Comparison of ENCODE assay signal across 27 cellular contexts in the genomic region with DNA sequence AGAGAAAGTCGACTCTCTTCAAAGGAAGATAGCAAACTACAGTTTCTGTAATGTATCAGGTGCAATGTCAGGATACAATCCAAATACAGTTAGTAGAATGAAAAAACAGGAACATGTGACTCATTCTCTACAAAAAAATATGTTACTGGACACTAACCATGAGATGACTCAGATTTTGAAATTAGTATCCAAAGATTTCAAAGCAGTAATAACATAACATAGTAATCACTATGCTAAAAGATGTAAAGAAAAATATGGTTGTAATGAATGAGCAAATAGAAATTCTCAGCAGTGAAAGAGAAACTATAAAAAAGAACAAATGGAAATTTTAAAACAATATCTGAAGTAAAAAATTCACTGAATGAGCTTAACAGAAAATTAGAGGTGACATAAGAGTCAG. TPM values are rescaled to one million over a fixed set of nuclear protein-coding genes. Genes with fewer than 3 reads are reported as not detected.
DNase-seq lines count a peak whose midpoint lies in the region; ATAC-seq and TF ChIP-seq lines count a peak whose summit lies in the region.
"Had no signal": no experiment of that assay in that cellular context is flagged by ENCODE, and none has a peak within 500 bp of the region (broad histone marks: within the 10 kb centered on the region; RNA-seq: fewer than 3 reads in every experiment).

No MANE protein-coding gene starts in this region.

- DNase-seq in activated CD4-positive, alpha-beta T cell treated with anti-CD3 and anti-CD28 coated beads, Interleukin-2, amount 10 ng/mL, durations not matched to agents 24 days and 14 days, result no peak
- no peak for DNase-seq in activated CD4-positive, alpha-beta T cell treated with anti-CD3 and anti-CD28 coated beads, Interleukin-2, amount 50 U/mL, for 48 hours
- DNase-seq in M059J (ENCODE audit: low read depth), result peak; percentile 51
- peak; percentile 63 for DNase-seq in mammary epithelial cell
- peak; percentile 20 for DNase-seq in kidney glomerular epithelial cell (lab: John Stamatoyannopoulos, UW)
- DNase-seq in prostate gland (ENCODE audit: low spot score), result no peak
- DNase-seq in Kasumi-1 (lab: John Stamatoyannopoulos, UW), result no peak
- DNase-seq: activated CD8-positive, alpha-beta T cell treated with anti-CD3 and anti-CD28 coated beads for 36 hours; activated naive CD8-positive, alpha-beta T cell treated with anti-CD3 and anti-CD28 coated beads, Interleukin-2, amount 10 ng/mL, durations not matched to agents 7 days and 5 days; brain microvascular endothelial cell; GDM1; H9; head of caudate nucleus; left ventricle myocardium superior; NCI-H1092; NCI-H2081; NCI-H524 treated with DMSO at 0.1 percent for 48 hours; SIG-M5; T-helper 17 cell; WERI-Rb-1 had no signal

- in situ Hi-C loops in mammary epithelial cell (cut with MboI; ENCODE audit: low sequenced_read_pairs in 2 of 2), result loop anchor here (25.0 kb wide), 2 partner anchors 160 to 610 kb away; no protein-coding TSS in a partner anchor

- H3K9me3 ChIP-seq in mammary epithelial cell (replicated peaks; ENCODE audit: insufficient read depth, low read length) (no peaks in the 10 kb centered on the region), prostate gland (no peaks in the 10 kb centered on the region)
- H3K9me3 ChIP-seq: vagina had no signal

- no TSS peak for BruUV-seq in mammary epithelial cell (replicated peaks; lab: Mats Ljungman, UMichigan)

- H3K9ac ChIP-seq in mammary epithelial cell (ENCODE audit: insufficient read depth, low read length), result no peak overlapping the region
- H3K9ac ChIP-seq: BLaER1 treated with 17β-estradiol and CSF1 and Interleukin-3, amounts not matched to agents 10 nM and 100 nM had no signal

- H3K4me3 Mint-ChIP-seq in activated CD4-positive, alpha-beta T cell treated with anti-CD3 and anti-CD28 coated beads, Interleukin-2, amount 10 ng/mL, durations not matched to agents 24 days and 14 days, result no peak overlapping the region
- H3K4me3 Mint-ChIP-seq: activated CD8-positive, alpha-beta T cell treated with anti-CD3 and anti-CD28 coated beads for 36 hours; activated naive CD8-positive, alpha-beta T cell treated with anti-CD3 and anti-CD28 coated beads, Interleukin-2, amount 10 ng/mL, durations not matched to agents 7 days and 5 days; dendritic cell treated with granulocyte-macrophage colony-stimulating factor and Interleukin-4, amounts not matched to agents 40 ng/mL and 50 ng/mL, for 4 days; H9; T-helper 17 cell had no signal

- H3K4me3 ChIP-seq in mammary epithelial cell (replicated peaks in 1 of 3; ENCODE audit: insufficient read depth in 1 of 3, low read depth in 2 of 3, low read length in 3 of 3) (no peak overlapping the region), prostate gland (no peak overlapping the region)
- H3K4me3 ChIP-seq: BLaER1 treated with 17β-estradiol and CSF1 and Interleukin-3, amounts not matched to agents 10 nM and 100 nM; GM12878; suprapubic skin; vagina had no signal

- H3K27me3 Mint-ChIP-seq in activated CD4-positive, alpha-beta T cell treated with anti-CD3 and anti-CD28 coated beads, Interleukin-2, amount 10 ng/mL, durations not matched to agents 24 days and 14 days, result no peaks in the 10 kb centered on the region
- H3K27me3 Mint-ChIP-seq: activated CD8-positive, alpha-beta T cell treated with anti-CD3 and anti-CD28 coated beads for 36 hours; dendritic cell treated with granulocyte-macrophage colony-stimulating factor and Interleukin-4, amounts not matched to agents 40 ng/mL and 50 ng/mL, for 4 days; T-helper 17 cell had no signal

- TF ChIP-seq CTCF in mammary epithelial cell (conservative IDR thresholded peaks at IDR 0.05 in 1 of 2, IDR thresholded peaks at IDR 0.05 in 1 of 2; ENCODE audit: extremely low read depth in 1 of 2, insufficient read depth in 1 of 2, low read depth in 1 of 2, low read length in 2 of 2), result no peak
- no peak for TF ChIP-seq CTCF in prostate gland (IDR thresholded peaks at IDR 0.05)

- H2AFZ ChIP-seq in mammary epithelial cell (ENCODE audit: low read depth, low read length), result no peak overlapping the region

- CTCF ChIA-PET in mammary epithelial cell (lab: Charles Lee; ENCODE audit: low non-redundant PET), result no interaction called here

- ATAC-seq in HG03139 (IDR thresholded peaks at IDR 0.05; ENCODE audit: unreplicated experiment), result no peak
- ATAC-seq: activated CD8-positive, alpha-beta T cell treated with anti-CD3 and anti-CD28 coated beads for 36 hours; GM12878; left ventricle myocardium superior; T-helper 17 cell had no signal

- H3K27ac ChIP-seq in mammary epithelial cell (ENCODE audit: insufficient read depth, low read depth, low read length) (no peak overlapping the region), prostate gland (no peak overlapping the region)
- H3K27ac ChIP-seq: BLaER1 treated with 17β-estradiol and CSF1 and Interleukin-3, amounts not matched to agents 10 nM and 100 nM; brain microvascular endothelial cell; suprapubic skin; vagina; WERI-Rb-1 had no signal

- no peaks in the 10 kb centered on the region for H3K79me2 ChIP-seq in mammary epithelial cell (ENCODE audit: insufficient read depth, low read length)

- 89% methylated on average over 1 of the region's 1 CpG for WGBS in mammary epithelial cell (ENCODE audit: low coverage, missing lambda C conversion rate)
- 50% methylated on average over 1 of the region's 1 CpG for WGBS in prostate gland

- H3K27ac Mint-ChIP-seq in activated CD4-positive, alpha-beta T cell treated with anti-CD3 and anti-CD28 coated beads, Interleukin-2, amount 10 ng/mL, durations not matched to agents 24 days and 14 days, result peak overlapping the region; percentile 29
- H3K27ac Mint-ChIP-seq: activated CD8-positive, alpha-beta T cell treated with anti-CD3 and anti-CD28 coated beads for 36 hours; activated naive CD8-positive, alpha-beta T cell treated with anti-CD3 and anti-CD28 coated beads, Interleukin-2, amount 10 ng/mL, durations not matched to agents 7 days and 5 days; dendritic cell treated with granulocyte-macrophage colony-stimulating factor and Interleukin-4, amounts not matched to agents 40 ng/mL and 50 ng/mL, for 4 days; H9; T-helper 17 cell had no signal

- H4K20me1 ChIP-seq in mammary epithelial cell (ENCODE audit: insufficient read depth, low read length), result no peaks in the 10 kb centered on the region
- H4K20me1 ChIP-seq: BLaER1 treated with 17β-estradiol and CSF1 and Interleukin-3, amounts not matched to agents 10 nM and 100 nM had no signal

- H3K4me1 Mint-ChIP-seq in activated CD4-positive, alpha-beta T cell treated with anti-CD3 and anti-CD28 coated beads, Interleukin-2, amount 10 ng/mL, durations not matched to agents 24 days and 14 days, result no peaks in the 10 kb centered on the region
- H3K4me1 Mint-ChIP-seq: activated naive CD8-positive, alpha-beta T cell treated with anti-CD3 and anti-CD28 coated beads, Interleukin-2, amount 10 ng/mL, durations not matched to agents 7 days and 5 days; H9; T-helper 17 cell had no signal

- H3K4me1 ChIP-seq in mammary epithelial cell (ENCODE audit: insufficient read depth, low read length) (no peaks in the 10 kb centered on the region), prostate gland (replicated peaks) (no peaks in the 10 kb centered on the region)
- H3K4me1 ChIP-seq: BLaER1 treated with 17β-estradiol and CSF1 and Interleukin-3, amounts not matched to agents 10 nM and 100 nM; suprapubic skin; vagina had no signal

- no peak overlapping the region for H3K4me2 ChIP-seq in mammary epithelial cell (ENCODE audit: insufficient read depth, low read depth, low read length)
- H3K4me2 ChIP-seq: BLaER1 treated with 17β-estradiol and CSF1 and Interleukin-3, amounts not matched to agents 10 nM and 100 nM had no signal

- dilution Hi-C loops in mammary epithelial cell (cut with HindIII; ENCODE audit: low sequenced_read_pairs), result no loop called here

- H3K36me3 Mint-ChIP-seq in activated CD4-positive, alpha-beta T cell treated with anti-CD3 and anti-CD28 coated beads, Interleukin-2, amount 10 ng/mL, durations not matched to agents 24 days and 14 days (ENCODE audit: low read depth), result peaks cover 13% of the 10 kb centered on the region

- peaks cover 26% of the 10 kb centered on the region for H3K9me3 Mint-ChIP-seq in activated CD4-positive, alpha-beta T cell treated with anti-CD3 and anti-CD28 coated beads, Interleukin-2, amount 10 ng/mL, durations not matched to agents 24 days and 14 days

- H3K36me3 ChIP-seq in mammary epithelial cell (ENCODE audit: insufficient read depth, low read length) (no peaks in the 10 kb centered on the region), prostate gland (no peaks in the 10 kb centered on the region)
- H3K36me3 ChIP-seq: brain microvascular endothelial cell, suprapubic skin, vagina, WERI-Rb-1 had no signal

- intact Hi-C loops in activated CD4-positive, alpha-beta T cell treated with anti-CD3 and anti-CD28 coated beads, Interleukin-2, amount 10 ng/mL, durations not matched to agents 24 days and 14 days (cut with micrococcal nuclease), result no loop called here
- intact Hi-C loops in mammary epithelial cell (cut with micrococcal nuclease), result no loop called here
- intact Hi-C loops in prostate gland (cut with DNase I), result no loop called here

- TF ChIP-seq POLR2A in prostate gland (IDR thresholded peaks at IDR 0.05), result no peak

- H3K27me3 ChIP-seq in mammary epithelial cell (ENCODE audit: insufficient read depth, low read length) (no peaks in the 10 kb centered on the region), prostate gland (replicated peaks; ENCODE audit: insufficient read depth) (no peaks in the 10 kb centered on the region)
- H3K27me3 ChIP-seq: BLaER1 treated with 17β-estradiol and CSF1 and Interleukin-3, amounts not matched to agents 10 nM and 100 nM; brain microvascular endothelial cell; suprapubic skin; vagina had no signal

RNA-seq across cellular contexts. Expression of a gene that starts 42.3 kb away (rescaled TPM):
- not detected in 2 replicates for total RNA-seq in activated CD4-positive, alpha-beta T cell treated with anti-CD3 and anti-CD28 coated beads, Interleukin-2, amount 10 ng/mL, durations not matched to agents 24 days and 14 days
- total RNA-seq in M059J (2014; rRNA removed; shearing (Covaris generic)), result 0.02 and 0.10 TPM in 2 replicates
- under 1 TPM; under 0.01 to 0.07 TPM for total RNA-seq in mammary epithelial cell
- 0.01 TPM for polyA plus RNA-seq in mammary epithelial cell
- not detected for polyA minus RNA-seq in mammary epithelial cell
- 10 to 100 TPM in 1 of 2 donors, not detected in 1; 13.6 TPM for total RNA-seq in prostate gland
- total RNA-seq: A172; activated CD8-positive, alpha-beta T cell treated with anti-CD3 and anti-CD28 coated beads for 36 hours; activated naive CD8-positive, alpha-beta T cell treated with anti-CD3 and anti-CD28 coated beads, Interleukin-2, amount 10 ng/mL, durations not matched to agents 7 days and 5 days; H9; left ventricle myocardium superior; T-helper 17 cell had no signal

Comparison
In these comparisons a context has a peak if more than half of its experiments do, and no peak if none do; other contexts are left out.
1. DNase-seq: peak in M059J (single experiment), mammary epithelial cell (single experiment) and kidney glomerular epithelial cell (single experiment); none in activated CD4-positive, alpha-beta T cell treated with anti-CD3 and anti-CD28 coated beads, Interleukin-2, amount 10 ng/mL, durations not matched to agents 24 days and 14 days (single experiment), activated CD4-positive, alpha-beta T cell treated with anti-CD3 and anti-CD28 coated beads, Interleukin-2, amount 50 U/mL, for 48 hours (0 of 2), prostate gland (single experiment) and Kasumi-1 (0 of 2).